ENCODE assay signal across 8 cellular contexts in the genomic region with DNA sequence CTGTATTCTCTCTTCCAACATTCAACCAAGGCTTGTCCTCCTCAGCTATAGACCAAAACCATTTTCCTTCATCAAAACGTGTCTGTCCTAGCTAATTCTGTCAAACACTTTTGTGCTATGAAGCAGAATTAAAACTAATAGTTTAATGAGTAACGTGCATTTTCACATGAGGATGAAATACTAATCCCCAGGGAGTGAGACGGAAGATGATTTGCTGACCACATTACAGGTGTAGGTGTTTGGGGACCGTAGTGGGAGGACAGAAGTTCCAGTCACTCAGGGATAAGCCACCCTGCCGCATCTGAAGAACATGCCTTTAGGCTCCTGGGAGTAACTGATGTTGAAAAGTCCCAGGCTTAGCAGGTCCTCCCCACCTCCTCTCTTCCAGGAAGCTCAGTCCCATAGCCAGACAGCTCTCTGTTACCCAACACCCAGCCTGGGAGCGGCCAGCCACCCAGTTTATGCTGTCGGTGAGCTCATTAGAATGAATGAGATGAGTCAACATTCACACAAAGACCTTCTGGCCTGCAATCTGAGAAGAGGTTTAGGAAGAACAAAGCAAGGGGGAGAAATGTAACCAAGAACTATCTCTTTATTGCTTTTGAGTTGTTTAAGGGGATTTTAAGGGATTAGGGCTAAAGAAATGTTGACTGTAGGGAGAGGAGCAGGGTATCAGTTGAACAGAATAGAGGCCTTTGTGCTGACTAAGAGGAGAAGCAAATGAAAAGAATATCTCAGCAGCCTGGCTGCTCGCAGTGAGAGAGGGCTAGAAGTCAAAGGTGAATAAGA.
DNase-seq lines count a peak whose midpoint lies in the region; ATAC-seq and TF ChIP-seq lines count a peak whose summit lies in the region.

No MANE protein-coding gene starts in this region.

- H2BK120ac ChIP-seq in H9 (ENCODE audit: low read depth, low read length, poor library complexity, severe bottlenecking), result no peak overlapping the region

- H3K4me2 ChIP-seq in H9 (ENCODE audit: insufficient read depth, insufficient read length, low read length) (no peak overlapping the region), OCI-LY7 (ENCODE audit: low read length) (no peak overlapping the region)

- BruUV-seq in OCI-LY7 (replicated peaks; lab: Mats Ljungman, UMichigan), result no TSS peak

- H2BK15ac ChIP-seq in H9 (ENCODE audit: low read depth, low read length), result no peak overlapping the region

- no peak overlapping the region for H2BK12ac ChIP-seq in H9 (ENCODE audit: insufficient read length, low read depth, low read length)

- H3K4me1 ChIP-seq in H9 (ENCODE audit: insufficient read depth, low read length) (peaks cover 3% of the 10 kb centered on the region; the same call in 1 of the 2 replicates), ectodermal cell (ENCODE audit: control insufficient read depth, insufficient read depth, low read length) (peaks cover 24% of the 10 kb centered on the region), OCI-LY7 (ENCODE audit: insufficient read depth, low read length, poor library complexity, severe bottlenecking) (no peaks in the 10 kb centered on the region), ovary (ENCODE audit: insufficient read depth) (no peaks in the 10 kb centered on the region)

- no peak overlapping the region for H3K18ac ChIP-seq in H9 (ENCODE audit: insufficient read length, low read depth, low read length)

- peaks cover 39% of the 10 kb centered on the region for H3K27me3 Mint-ChIP-seq in H9 (ENCODE audit: low read depth)
- peaks cover 32% of the 10 kb centered on the region for H3K27me3 Mint-ChIP-seq in CD4-positive, alpha-beta T cell

- no peak overlapping the region for H3K9ac ChIP-seq in H9 (ENCODE audit: extremely low read depth, insufficient read length, low read length)

- H3K9me3 ChIP-seq in H9 (ENCODE audit: control insufficient read depth, low read depth, low read length) (no peaks in the 10 kb centered on the region), ectodermal cell (ENCODE audit: control insufficient read depth, low read length) (no peaks in the 10 kb centered on the region), OCI-LY7 (ENCODE audit: low read length) (no peaks in the 10 kb centered on the region), ovary (no peaks in the 10 kb centered on the region)
- H3K9me3 ChIP-seq in CD4-positive, alpha-beta T cell (ENCODE audit: control insufficient read depth, low read length), result no peaks in the 10 kb centered on the region

- H3K27me3 ChIP-seq in H9 (ENCODE audit: insufficient read depth, low read length) (no peaks in the 10 kb centered on the region), ectodermal cell (ENCODE audit: control insufficient read depth, insufficient read depth, low read length, poor library complexity, severe bottlenecking) (no peaks in the 10 kb centered on the region), ovary (no peaks in the 10 kb centered on the region)
- H3K27me3 ChIP-seq in CD4-positive, alpha-beta T cell (ENCODE audit: control insufficient read depth, insufficient read depth, low read length), result peaks cover 5% of the 10 kb centered on the region

- H3T11ph ChIP-seq in H9 (ENCODE audit: low read length), result no peak overlapping the region

- DNase-seq in GM12865 (ENCODE audit: low read depth) (peak; percentile 62), H9 (peak; percentile 84), M059J (ENCODE audit: low read depth) (peak; percentile 48), foreskin melanocyte (no peak), OCI-LY7 (ENCODE audit: low spot score) (no peak), ovary (no peak)
- DNase-seq in CD4-positive, alpha-beta T cell, result no peak

- no peak for TF ChIP-seq POLR2A in ovary (IDR thresholded peaks at IDR 0.05)

- CTCF ChIA-PET in CD4-positive, alpha-beta T cell (lab: Charles Lee), result no interaction called here
- CTCF ChIA-PET in OCI-LY7 (lab: Charles Lee; ENCODE audit: unreplicated experiment), result no interaction called here

- H3K4me3 ChIP-seq in GM12865 (ENCODE audit: low read depth, low read length) (no peak overlapping the region), ectodermal cell (ENCODE audit: insufficient read depth, low read depth, low read length) (no peak overlapping the region), OCI-LY7 (ENCODE audit: low read depth, low read length, poor library complexity, severe bottlenecking) (no peak overlapping the region), ovary (no peak overlapping the region)

- H3K27ac ChIP-seq in H9 (ENCODE audit: insufficient read length, low read depth, low read length) (no peak overlapping the region), ectodermal cell (ENCODE audit: insufficient read depth, low read depth, low read length, poor library complexity, severe bottlenecking) (peak overlapping the region; percentile 86), OCI-LY7 (ENCODE audit: low read depth, low read length, poor library complexity, severe bottlenecking) (no peak overlapping the region), ovary (no peak overlapping the region)
- H3K27ac ChIP-seq in CD4-positive, alpha-beta T cell (ENCODE audit: low read depth, low read length), result no peak overlapping the region

- TF ChIP-seq CTCF in GM12865 (IDR thresholded peaks at IDR 0.05; ENCODE audit: insufficient read depth, low read depth, low read length, missing control alignments), result no peak
- TF ChIP-seq CTCF in H9 (conservative IDR thresholded peaks at IDR 0.05), result no peak
- no peak for TF ChIP-seq CTCF in CD4-positive, alpha-beta T cell (IDR thresholded peaks at IDR 0.05)
- no peak for TF ChIP-seq CTCF in OCI-LY7 (conservative IDR thresholded peaks at IDR 0.05; ENCODE audit: low read length)
- no peak for TF ChIP-seq CTCF in ovary (IDR thresholded peaks at IDR 0.05)

- no peak overlapping the region for H2AK5ac ChIP-seq in H9 (ENCODE audit: insufficient read length, low read length)

- H2AFZ ChIP-seq in H9 (ENCODE audit: low read length) (no peak overlapping the region), OCI-LY7 (ENCODE audit: low read length) (no peak overlapping the region)

- TF ChIP-seq EP300 in ovary (IDR thresholded peaks at IDR 0.05), result no peak

- H3K56ac ChIP-seq in H9 (ENCODE audit: insufficient read length, low read depth, low read length), result no peak overlapping the region

- no peak overlapping the region for H3K23ac ChIP-seq in H9 (ENCODE audit: insufficient read length, low read depth, low read length)

- no peak overlapping the region for H2BK20ac ChIP-seq in H9 (ENCODE audit: low read depth, low read length, poor library complexity, severe bottlenecking)

- peaks cover 0 to 6% (median 0%) of the 10 kb centered on the region in 3 experiments; a peak in 2 of 7 replicates for H3K36me3 Mint-ChIP-seq in H9 (ENCODE audit: insufficient read depth in 1 of 3, low read depth in 3 of 3)
- H3K36me3 Mint-ChIP-seq in CD4-positive, alpha-beta T cell (ENCODE audit: low read depth), result no peaks in the 10 kb centered on the region

- H4K5ac ChIP-seq in H9 (ENCODE audit: insufficient read length, low read depth, low read length), result no peak overlapping the region

- ATAC-seq in CD4-positive, alpha-beta T cell (ENCODE audit: poor library complexity), result no peak

- no peaks in the 10 kb centered on the region for H3K9me2 ChIP-seq in OCI-LY7 (ENCODE audit: insufficient read depth, low read length)

- H3K79me1 ChIP-seq in H9 (ENCODE audit: insufficient read depth, low read depth, low read length, poor library complexity, severe bottlenecking), result no peaks in the 10 kb centered on the region

- no peak overlapping the region for H3K14ac ChIP-seq in H9 (ENCODE audit: insufficient read depth, low read length)

- intact Hi-C loops in CD4-positive, alpha-beta T cell (cut with DNase I, micrococcal nuclease), result no loop called here
- intact Hi-C loops in OCI-LY7 (cut with micrococcal nuclease; ENCODE audit: unreplicated experiment) (no loop called here), ovary (cut with DNase I) (no loop called here)

- H3K23me2 ChIP-seq in H9 (ENCODE audit: insufficient read length, low read depth, low read length, poor library complexity, severe bottlenecking), result no peaks in the 10 kb centered on the region

- H3K36me3 ChIP-seq in ectodermal cell (ENCODE audit: control insufficient read depth, insufficient read depth, low read length) (no peaks in the 10 kb centered on the region), OCI-LY7 (ENCODE audit: insufficient read depth, low read length) (no peaks in the 10 kb centered on the region), ovary (no peaks in the 10 kb centered on the region)

- H4K8ac ChIP-seq in H9 (replicated peaks; ENCODE audit: insufficient read length, low read depth, low read length), result no peak overlapping the region

- peak overlapping the region; percentile 6 to 97 (median 95); a peak in 5 of 7 replicates for H3K27ac Mint-ChIP-seq in H9
- no peak overlapping the region for H3K27ac Mint-ChIP-seq in CD4-positive, alpha-beta T cell

- POLR2A ChIA-PET in CD4-positive, alpha-beta T cell (lab: Charles Lee), result no interaction called here
- POLR2A ChIA-PET in OCI-LY7 (lab: Charles Lee), result no interaction called here

- H3K4ac ChIP-seq in H9 (ENCODE audit: low read depth, low read length), result no peak overlapping the region

- H2BK5ac ChIP-seq in H9 (ENCODE audit: insufficient read length, low read length), result no peak overlapping the region

- no peak overlapping the region for H3K4me3 Mint-ChIP-seq in H9
- no peak overlapping the region for H3K4me3 Mint-ChIP-seq in CD4-positive, alpha-beta T cell

- no peak overlapping the region for H4K91ac ChIP-seq in H9 (ENCODE audit: insufficient read length, low read depth, low read length)

- no peaks in the 10 kb centered on the region for H4K20me1 ChIP-seq in H9 (ENCODE audit: control insufficient read depth, insufficient read depth, insufficient read length)
- no peaks in the 10 kb centered on the region for H4K20me1 ChIP-seq in OCI-LY7 (ENCODE audit: insufficient read depth, low read length)

- peaks cover 33 to 35% of the 10 kb centered on the region in 2 experiments for H3K4me1 Mint-ChIP-seq in H9
- H3K4me1 Mint-ChIP-seq in CD4-positive, alpha-beta T cell (ENCODE audit: low read depth), result no peaks in the 10 kb centered on the region

- no CpG with 5 or more reads among the region's 8 CpGs for WGBS in H9 (ENCODE audit: extremely low coverage, insufficient read length, low lambda C conversion rate)
- WGBS in ectodermal cell, 2 experiments, result 39% methylated on average over 8 of the region's 8 CpGs
- WGBS in ovary, 3 donors, result 47 to 53% (median 51%) methylated on average over 8 of the region's 8 CpGs

- no peaks in the 10 kb centered on the region for H3K79me2 ChIP-seq in H9 (ENCODE audit: insufficient read depth, low read length)
- H3K79me2 ChIP-seq in OCI-LY7 (ENCODE audit: insufficient read depth, low read depth, low read length), result no peaks in the 10 kb centered on the region

- peaks cover 0 to 5% of the 10 kb centered on the region in 2 experiments; a peak in 2 of 5 replicates for H3K9me3 Mint-ChIP-seq in H9
- no peaks in the 10 kb centered on the region for H3K9me3 Mint-ChIP-seq in CD4-positive, alpha-beta T cell

Comparison
In these comparisons a context has a peak if more than half of its experiments do, and no peak if none do; other contexts are left out.
1. DNase-seq: peak in GM12865 (single experiment), H9 (single experiment) and M059J (single experiment); none in foreskin melanocyte (single experiment), CD4-positive, alpha-beta T cell (0 of 10), OCI-LY7 (single experiment) and ovary (0 of 5).